ENCODE assay signal across 1 cellular context in the genomic region with DNA sequence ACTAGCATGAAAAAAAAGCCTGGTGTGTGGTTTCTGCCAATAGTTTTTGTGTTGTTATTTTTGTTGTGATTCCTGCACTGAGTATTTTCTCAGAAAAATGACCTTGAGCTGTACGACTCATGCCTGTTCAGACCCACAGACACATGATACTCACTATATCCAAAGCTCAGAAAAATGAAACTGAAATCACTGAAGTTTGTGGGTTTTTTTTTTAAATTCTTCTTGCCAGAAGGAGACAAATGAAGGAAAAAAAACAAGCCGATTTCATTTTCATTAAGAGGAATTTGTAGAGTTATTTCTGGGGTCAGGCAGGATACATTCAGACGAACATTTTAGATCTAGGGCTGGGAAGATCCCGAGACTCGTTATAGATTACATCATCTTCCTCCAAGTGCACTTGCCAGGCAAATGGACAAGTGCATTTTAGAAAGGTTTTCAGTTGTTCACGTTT.
TF ChIP-seq lines count a peak whose summit lies in the region.

No MANE protein-coding gene starts in this region.

TF ChIP-seq in GM23338, 12 proteins besides CTCF, POLR2A, EP300 and RAD21 (continued from another document):
- TF ChIP-seq ZNF462 (CRISPR knock-in tag; IDR thresholded peaks at IDR 0.05) = no peak
- no peak for TF ChIP-seq POLR2AphosphoS5 (IDR thresholded peaks at IDR 0.05; ENCODE audit: low read depth)
- TF ChIP-seq CREB1 (CRISPR knock-in tag; IDR thresholded peaks at IDR 0.05; ENCODE audit: low read depth) = no peak
- TF ChIP-seq ZNF114 (CRISPR knock-in tag; IDR thresholded peaks at IDR 0.05) = no peak
- TF ChIP-seq NANOG (IDR thresholded peaks at IDR 0.05; ENCODE audit: borderline replicate concordance) = no peak
